In genomic region chr1:222813866-222814535, GRCh38 we compare ENCODE assay signal across 8 cellular contexts. TPM values are rescaled to one million over a fixed set of nuclear protein-coding genes. Genes with fewer than 3 reads are reported as not detected.
DNase-seq lines count a peak whose midpoint lies in the region; ATAC-seq lines count a peak whose summit lies in the region.

No MANE protein-coding gene starts in this region.

- CTCF ChIA-PET in naive thymus-derived CD4-positive, alpha-beta T cell (lab: Charles Lee): no interaction called here

- POLR2A ChIA-PET in naive thymus-derived CD4-positive, alpha-beta T cell (lab: Charles Lee): no interaction called here

- peaks cover 10 to 42% (median 20%) of the 10 kb centered on the region in 10 experiments; a peak in 19 of 20 replicates for H3K4me1 ChIP-seq in BLaER1 treated with 17β-estradiol and CSF1 and Interleukin-3, amounts not matched to agents 10 nM and 100 nM
- H3K4me1 ChIP-seq in naive thymus-derived CD4-positive, alpha-beta T cell (ENCODE audit: control insufficient read depth in 2 of 2, insufficient read depth in 2 of 2, low read length in 2 of 2): no peaks in the 10 kb centered on the region

- H3K4me1 Mint-ChIP-seq in IgD-negative memory B cell: peaks cover 24 to 27% (median 26%) of the 10 kb centered on the region in 3 donors
- peaks cover 31% of the 10 kb centered on the region for H3K4me1 Mint-ChIP-seq in central memory CD8-positive, alpha-beta T cell
- peaks cover 15 to 36% (median 28%) of the 10 kb centered on the region in 7 donors for H3K4me1 Mint-ChIP-seq in naive thymus-derived CD4-positive, alpha-beta T cell

- H4K20me1 ChIP-seq in BLaER1 treated with 17β-estradiol and CSF1 and Interleukin-3, amounts not matched to agents 10 nM and 100 nM: no peaks in the 10 kb centered on the region

- intact Hi-C loops in naive thymus-derived CD4-positive, alpha-beta T cell (cut with micrococcal nuclease): loop anchor here (2.0 to 10.0 kb wide), 4 partner anchors 101 to 1069 kb away; partner anchors contain the start of genes AIDA (in 1 of the 2), BROX (in 1 of the 2), DUSP10 (in 1 of the 2) and MIA3 (in 1 of the 2)

- H3K9me3 ChIP-seq in BLaER1 treated with 17β-estradiol and CSF1 and Interleukin-3, amounts not matched to agents 10 nM and 100 nM (replicated peaks in 1 of 11): peaks cover 0 to 5% (median 0%) of the 10 kb centered on the region in 11 experiments; a peak in 1 of 22 replicates
- H3K9me3 ChIP-seq in naive thymus-derived CD4-positive, alpha-beta T cell (ENCODE audit: control insufficient read depth in 2 of 3, low read length in 3 of 3): no peaks in the 10 kb centered on the region

- peak overlapping the region; percentile 90 to 96 (median 96) for H3K4me3 Mint-ChIP-seq in IgD-negative memory B cell
- peak overlapping the region; percentile 93 for H3K4me3 Mint-ChIP-seq in central memory CD8-positive, alpha-beta T cell
- peak overlapping the region; percentile 87 to 97 (median 95) for H3K4me3 Mint-ChIP-seq in naive thymus-derived CD4-positive, alpha-beta T cell

- H3K27me3 Mint-ChIP-seq in IgD-negative memory B cell: no peaks in the 10 kb centered on the region
- no peaks in the 10 kb centered on the region for H3K27me3 Mint-ChIP-seq in central memory CD8-positive, alpha-beta T cell
- H3K27me3 Mint-ChIP-seq in naive thymus-derived CD4-positive, alpha-beta T cell: peaks cover 0 to 13% (median 0%) of the 10 kb centered on the region in 5 donors

- peak overlapping the region in 7 of 11 experiments; percentile 74 to 86 (median 83); a peak in 16 of 22 replicates for H3K9ac ChIP-seq in BLaER1 treated with 17β-estradiol and CSF1 and Interleukin-3, amounts not matched to agents 10 nM and 100 nM

- no peaks in the 10 kb centered on the region for H3K36me3 ChIP-seq in BLaER1 treated with 17β-estradiol and CSF1 and Interleukin-3, amounts not matched to agents 10 nM and 100 nM
- H3K36me3 ChIP-seq in naive thymus-derived CD4-positive, alpha-beta T cell (ENCODE audit: control insufficient read depth in 2 of 3, insufficient read depth in 3 of 3, low read length in 3 of 3): peaks cover 0 to 5% (median 0%) of the 10 kb centered on the region in 3 experiments

- peak overlapping the region; percentile 67 to 96 (median 86); a peak in 19 of 20 replicates for H3K4me3 ChIP-seq in BLaER1 treated with 17β-estradiol and CSF1 and Interleukin-3, amounts not matched to agents 10 nM and 100 nM
- H3K4me3 ChIP-seq in naive thymus-derived CD4-positive, alpha-beta T cell (ENCODE audit: low read length): peak overlapping the region; percentile 77

- peak overlapping the region; percentile 87 to 96 (median 92) for H3K4me2 ChIP-seq in BLaER1 treated with 17β-estradiol and CSF1 and Interleukin-3, amounts not matched to agents 10 nM and 100 nM

- H3K27ac Mint-ChIP-seq in IgD-negative memory B cell: peak overlapping the region; percentile 0 to 93 (median 26)
- H3K27ac Mint-ChIP-seq in central memory CD8-positive, alpha-beta T cell (ENCODE audit: low read depth): peak overlapping the region; percentile 91
- H3K27ac Mint-ChIP-seq in naive thymus-derived CD4-positive, alpha-beta T cell: peak overlapping the region; percentile 24 to 96 (median 85)

- no peaks in the 10 kb centered on the region for H3K9me3 Mint-ChIP-seq in IgD-negative memory B cell
- no peaks in the 10 kb centered on the region for H3K9me3 Mint-ChIP-seq in central memory CD8-positive, alpha-beta T cell
- peaks cover 0 to 3% (median 0%) of the 10 kb centered on the region in 11 donors for H3K9me3 Mint-ChIP-seq in naive thymus-derived CD4-positive, alpha-beta T cell

- H3K27ac ChIP-seq in BLaER1 treated with 17β-estradiol and CSF1 and Interleukin-3, amounts not matched to agents 10 nM and 100 nM: peak overlapping the region in 5 of 11 experiments; percentile 35 to 79 (median 77); a peak in 9 of 22 replicates
- peak overlapping the region; percentile 78 for H3K27ac ChIP-seq in naive thymus-derived CD4-positive, alpha-beta T cell (ENCODE audit: low read depth, low read length)

- no peaks in the 10 kb centered on the region for H3K36me3 Mint-ChIP-seq in IgD-negative memory B cell
- peaks cover 3% of the 10 kb centered on the region for H3K36me3 Mint-ChIP-seq in central memory CD8-positive, alpha-beta T cell (ENCODE audit: insufficient read depth)
- peaks cover 0 to 3% (median 0%) of the 10 kb centered on the region in 5 donors for H3K36me3 Mint-ChIP-seq in naive thymus-derived CD4-positive, alpha-beta T cell

- H3K27me3 ChIP-seq in BLaER1 treated with 17β-estradiol and CSF1 and Interleukin-3, amounts not matched to agents 10 nM and 100 nM: no peaks in the 10 kb centered on the region
- no peaks in the 10 kb centered on the region for H3K27me3 ChIP-seq in naive thymus-derived CD4-positive, alpha-beta T cell (ENCODE audit: control insufficient read depth in 2 of 2, insufficient read depth in 2 of 2, low read length in 2 of 2)

- DNase-seq in central memory CD8-positive, alpha-beta T cell (ENCODE audit: low spot score in 2 of 2): no peak
- peak in 2 of 9 donors; percentile 12 to 29 for DNase-seq in naive thymus-derived CD4-positive, alpha-beta T cell
- no peak for DNase-seq in stimulated activated CD4-positive, alpha-beta T cell treated with anti-CD3 and anti-CD28 coated beads, Interleukin-2, amount 100 ng/mL, for 48 hours
- DNase-seq in midbrain (lab: John Stamatoyannopoulos, UW): no peak
- no peak for DNase-seq in SHP77 (lab: John Stamatoyannopoulos, UW)

- ATAC-seq in central memory CD8-positive, alpha-beta T cell (replicated peaks; ENCODE audit: extremely low read depth, poor library complexity, severe bottlenecking): peak; percentile 9
- ATAC-seq in naive thymus-derived CD4-positive, alpha-beta T cell: peak; percentile 2
- no peak for ATAC-seq in HG03342 (IDR thresholded peaks at IDR 0.05; ENCODE audit: unreplicated experiment)

RNA-seq across cellular contexts. Expression of gene DISP1, which starts 0.8 kb away (rescaled TPM):
- polyA plus RNA-seq in IgD-negative memory B cell: 5.4 TPM
- total RNA-seq in naive thymus-derived CD4-positive, alpha-beta T cell: 1 to 10 TPM; 1.7 to 4.6 (median 3.0) TPM
- 1 to 10 TPM; 1.8 to 3.6 TPM for polyA plus RNA-seq in naive thymus-derived CD4-positive, alpha-beta T cell

Comparison
In these comparisons a context has a peak if more than half of its experiments do, and no peak if none do; other contexts are left out.
1. H3K27ac Mint-ChIP-seq: peak in every context shown above with its lines; median percentile 91 in central memory CD8-positive, alpha-beta T cell; 85 in naive thymus-derived CD4-positive, alpha-beta T cell; 26 in IgD-negative memory B cell.